ENCODE assay signal across 1 cellular context in genomic region chr5:82396871-82397514, GRCh38.
TF ChIP-seq lines count a peak whose summit lies in the region.

No MANE protein-coding gene starts in this region.

TF ChIP-seq in K562, 482 proteins besides CTCF, POLR2A, EP300 and RAD21 (continued from another document):
- TF ChIP-seq RREB1 (CRISPR knock-in tag; IDR thresholded peaks at IDR 0.05): no peak
- peak; percentile 59 for TF ChIP-seq CXXC5 (CRISPR knock-in tag; IDR thresholded peaks at IDR 0.05)
